In the genomic region with DNA sequence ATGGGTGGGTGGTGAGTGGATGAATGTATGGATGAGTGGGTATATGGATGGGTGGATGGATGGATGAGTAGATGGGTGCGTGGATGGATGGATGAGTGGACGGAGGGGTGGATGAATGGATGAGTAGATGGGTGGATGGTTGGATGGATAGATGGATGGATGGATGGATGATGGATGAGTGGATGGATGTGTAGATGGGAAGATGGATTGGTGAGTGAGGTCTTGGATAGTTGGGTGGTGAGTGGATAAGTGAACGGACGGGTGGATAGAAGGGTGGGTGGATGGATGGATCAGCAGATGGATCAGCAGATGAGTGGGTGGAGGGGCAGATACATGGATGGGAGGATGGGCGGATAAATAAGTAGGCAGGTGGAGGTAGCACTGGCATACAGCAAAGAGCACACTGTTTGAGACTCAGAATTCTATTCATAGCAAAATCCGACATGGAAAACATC, we compare ENCODE assay signal across 17 cellular contexts.
A peak's percentile ranks its signal among the peaks of the same experiment; 100 is the strongest.
DNase-seq lines count a peak whose midpoint lies in the region; ATAC-seq, FAIRE-seq and TF ChIP-seq lines count a peak whose summit lies in the region.
"Had no signal": no experiment of that assay in that cellular context is flagged by ENCODE, and none has a peak within 500 bp of the region (broad histone marks: within the 10 kb centered on the region; RNA-seq: fewer than 3 reads in every experiment).

No MANE protein-coding gene starts in this region.

- 0 out of 2 replicates have a peak overlapping the region, but pooled peaks have one; percentile 61 for H2BK15ac ChIP-seq in H1 (ENCODE audit: low read length)

- H3K18ac ChIP-seq in H1 (ENCODE audit: extremely low read depth, low read length), result no peak overlapping the region

- TF ChIP-seq EP300 in H1 (IDR thresholded peaks at IDR 0.05; ENCODE audit: borderline replicate concordance in 1 of 2, low read depth in 2 of 2, low read length in 2 of 2), result no peak

- H3K4me2 ChIP-seq in H1 (ENCODE audit: insufficient read depth in 1 of 2, low read depth in 2 of 2, low read length in 2 of 2), result no peak overlapping the region

- no peak for TF ChIP-seq CTCF in H1 (IDR thresholded peaks at IDR 0.05; ENCODE audit: control extremely low read depth in 1 of 3, insufficient read depth in 1 of 3, low read depth in 1 of 3, low read length in 3 of 3)
- TF ChIP-seq CTCF in thyroid gland (IDR thresholded peaks at IDR 0.05), result no peak

- peaks cover 1% of the 10 kb centered on the region for H3K36me3 Mint-ChIP-seq in activated naive CD4-positive, alpha-beta T cell treated with anti-CD3 and anti-CD28 coated beads, Interleukin-2, amount 50 U/mL, for 24 hours
- H3K36me3 Mint-ChIP-seq: WTC11 had no signal

- no peak for ATAC-seq in HG03565 (IDR thresholded peaks at IDR 0.05; ENCODE audit: unreplicated experiment)
- ATAC-seq: heart left ventricle, WTC11 had no signal

- no peak overlapping the region for H3K4ac ChIP-seq in H1 (replicated peaks; ENCODE audit: insufficient read length, low read depth, low read length)

- no peak for DNase-seq in activated naive CD4-positive, alpha-beta T cell treated with Interleukin-2 at 50 U/mL for 16 hours
- DNase-seq in SK-N-MC (ENCODE audit: low read depth, low spot score) (no peak), H1 (ENCODE audit: low read depth in 1 of 2, low spot score in 2 of 2) (no peak), thyroid gland (no peak), substantia nigra (lab: John Stamatoyannopoulos, UW) (no peak)
- no peak for DNase-seq in activated CD8-positive, alpha-beta memory T cell treated with anti-CD3 and anti-CD28 coated beads, Interleukin-2, amount 50 U/mL, for 48 hours
- DNase-seq: brain microvascular endothelial cell; cortex of kidney; heart left ventricle; left lung; SIG-M5; stimulated activated CD4-positive, alpha-beta T cell treated with anti-CD3 and anti-CD28 coated beads, Interleukin-2, amount 100 ng/mL, for 48 hours had no signal

- peak overlapping the region; percentile 89 for H3K27ac ChIP-seq in SK-N-MC
- no peak overlapping the region for H3K27ac ChIP-seq in H1 (ENCODE audit: low read depth, low read length)
- peak overlapping the region; percentile 90 to 95 (median 92) for H3K27ac ChIP-seq in thyroid gland
- H3K27ac ChIP-seq in substantia nigra (ENCODE audit: low read depth, low read length, poor library complexity, severe bottlenecking), result no peak overlapping the region
- H3K27ac ChIP-seq: brain microvascular endothelial cell had no signal

- no peak overlapping the region for H2BK120ac ChIP-seq in H1 (replicated peaks; ENCODE audit: low read depth, low read length)

- no peak overlapping the region for H2BK5ac ChIP-seq in H1 (ENCODE audit: low read depth, low read length)

- no peak overlapping the region for H2AFZ ChIP-seq in H1 (ENCODE audit: low read length)

- no peak overlapping the region for H2BK12ac ChIP-seq in H1 (ENCODE audit: low read depth, low read length)

- H4K5ac ChIP-seq in H1 (ENCODE audit: insufficient read length, low read depth, low read length), result no peak overlapping the region

- H3K14ac ChIP-seq in H1 (ENCODE audit: insufficient read length), result no peak overlapping the region

- H3K79me1 ChIP-seq in H1 (ENCODE audit: low read depth, low read length), result no peaks in the 10 kb centered on the region

- H3K36me3 ChIP-seq in SK-N-MC (ENCODE audit: insufficient read depth, low read length) (no peaks in the 10 kb centered on the region), H1 (ENCODE audit: control insufficient read depth in 2 of 4, insufficient read depth in 4 of 4, low read length in 3 of 4) (no peaks in the 10 kb centered on the region), thyroid gland (no peaks in the 10 kb centered on the region)
- H3K36me3 ChIP-seq: brain microvascular endothelial cell, heart left ventricle, left lung had no signal

- intact Hi-C loops in thyroid gland (cut with DNase I), result no loop called here

- H3K79me2 ChIP-seq in H1 (ENCODE audit: control insufficient read depth in 1 of 2, insufficient read depth in 2 of 2, low read length in 2 of 2), result no peaks in the 10 kb centered on the region

- H3K9me3 Mint-ChIP-seq in activated naive CD4-positive, alpha-beta T cell treated with anti-CD3 and anti-CD28 coated beads, Interleukin-2, amount 50 U/mL, for 24 hours, result no peaks in the 10 kb centered on the region
- H3K9me3 Mint-ChIP-seq: WTC11 had no signal

- H3K4me3 ChIP-seq in SK-N-MC (no peak overlapping the region), H1 (ENCODE audit: extremely low read depth in 1 of 4, insufficient read depth in 2 of 4, low read depth in 3 of 4, low read length in 4 of 4) (no peak overlapping the region), thyroid gland (replicated peaks in 1 of 3) (no peak overlapping the region)
- H3K4me3 ChIP-seq: GM23248, heart left ventricle, left lung, skin epidermis had no signal

- H3K9me3 ChIP-seq in SK-N-MC (ENCODE audit: low read depth, low read length), result no peaks in the 10 kb centered on the region
- H3K9me3 ChIP-seq in H1 (ENCODE audit: insufficient read depth in 2 of 2, low read depth in 1 of 2, low read length in 1 of 2), result no peaks in the 10 kb centered on the region
- H3K9me3 ChIP-seq in thyroid gland, result no peaks in the 10 kb centered on the region
- H3K9me3 ChIP-seq: heart left ventricle, left lung had no signal

- H4K91ac ChIP-seq in H1 (replicated peaks; ENCODE audit: insufficient read length, low read length), result peak overlapping the region; percentile 27

- 90 to 94% methylated on average over 4 to 6 of the region's 6 CpGs for WGBS in H1 (ENCODE audit: extremely low coverage in 1 of 2, insufficient coverage in 1 of 2, insufficient read length in 1 of 2, insufficient replicate concordance in 2 of 2, low coverage in 1 of 2, low lambda C conversion rate in 2 of 2, missing lambda C conversion rate in 1 of 2), 2 experiments
- 93 to 94% methylated on average over 6 of the region's 6 CpGs for WGBS in thyroid gland, 2 donors

- H3K4me3 Mint-ChIP-seq in activated naive CD4-positive, alpha-beta T cell treated with anti-CD3 and anti-CD28 coated beads, Interleukin-2, amount 50 U/mL, for 24 hours, result no peak overlapping the region
- H3K4me3 Mint-ChIP-seq: WTC11 had no signal

- POLR2A ChIA-PET in H1 (lab: Charles Lee; ENCODE audit: partially characterized antibody), result interaction anchor here (0.8 kb wide), 1 partner anchor 58 kb away, joined by 3 read pairs; no protein-coding TSS in a partner anchor

- H4K20me1 ChIP-seq in H1 (replicated peaks in 1 of 2; ENCODE audit: control insufficient read depth in 1 of 2, insufficient read depth in 2 of 2, low read length in 2 of 2), result peaks cover 0 to 4% of the 10 kb centered on the region in 2 experiments

- H3K27me3 ChIP-seq in H1 (replicated peaks in 1 of 4; ENCODE audit: control insufficient read depth in 3 of 4, extremely low read depth in 1 of 4, insufficient read depth in 3 of 4, low read length in 3 of 4) (peaks cover 0 to 15% (median 9%) of the 10 kb centered on the region in 4 experiments; a peak in 6 of 7 replicates), thyroid gland (no peaks in the 10 kb centered on the region)
- H3K27me3 ChIP-seq: brain microvascular endothelial cell, heart left ventricle, left lung had no signal

- 0 out of 2 replicates have a peak overlapping the region, but pooled peaks have one; percentile 86 for H2AK5ac ChIP-seq in H1 (ENCODE audit: low read depth, low read length)

- peaks cover 33% of the 10 kb centered on the region for H3K4me1 Mint-ChIP-seq in activated naive CD4-positive, alpha-beta T cell treated with anti-CD3 and anti-CD28 coated beads, Interleukin-2, amount 50 U/mL, for 24 hours

- no peak overlapping the region for H4K8ac ChIP-seq in H1 (ENCODE audit: extremely low read depth, insufficient read depth, low read length)

- FAIRE-seq in H1 (lab: Jason Lieb, UNC), result no peak

- H3K9ac ChIP-seq in SK-N-MC (ENCODE audit: insufficient read length) (no peak overlapping the region), H1 (replicated peaks in 1 of 4; ENCODE audit: extremely low read depth in 1 of 4, low read depth in 3 of 4, low read length in 3 of 4) (no peak overlapping the region)

- H3K4me1 ChIP-seq in H1 (replicated peaks in 1 of 4; ENCODE audit: control insufficient read depth in 3 of 4, insufficient read depth in 4 of 4, low read length in 3 of 4) (peaks cover 3 to 22% (median 19%) of the 10 kb centered on the region in 4 experiments), thyroid gland (peaks cover 39 to 43% of the 10 kb centered on the region in 2 donors)

- H3K27ac Mint-ChIP-seq in activated naive CD4-positive, alpha-beta T cell treated with anti-CD3 and anti-CD28 coated beads, Interleukin-2, amount 50 U/mL, for 24 hours, result peak overlapping the region; percentile 26
- H3K27ac Mint-ChIP-seq: WTC11 had no signal

- TF ChIP-seq POLR2A in H1 (IDR thresholded peaks at IDR 0.05; ENCODE audit: control extremely low read depth in 1 of 2, low read depth in 2 of 2, low read length in 2 of 2) (no peak), thyroid gland (IDR thresholded peaks at IDR 0.05) (no peak)

- no peak overlapping the region for H3K23ac ChIP-seq in H1 (ENCODE audit: insufficient read length)

- H3K23me2 ChIP-seq in H1 (ENCODE audit: low read depth, low read length), result peaks cover 26% of the 10 kb centered on the region; the same call in 1 of the 2 replicates

- CTCF ChIA-PET in H1 (lab: Charles Lee; ENCODE audit: partially characterized antibody), result interaction anchor here (4.8 kb wide), 1 partner anchor 25 kb away, joined by 27 read pairs; no protein-coding TSS in a partner anchor

- no peak for TF ChIP-seq RAD21 in H1 (IDR thresholded peaks at IDR 0.05 in 1 of 2, conservative IDR thresholded peaks at IDR 0.05 in 1 of 2; ENCODE audit: low read depth in 2 of 2, low read length in 2 of 2)

- H3K56ac ChIP-seq in H1 (replicated peaks; ENCODE audit: insufficient read length, low read depth, low read length), result peak overlapping the region; percentile 86

- no peak overlapping the region for H2BK20ac ChIP-seq in H1 (ENCODE audit: low read length)

- H3K27me3 Mint-ChIP-seq in activated naive CD4-positive, alpha-beta T cell treated with anti-CD3 and anti-CD28 coated beads, Interleukin-2, amount 50 U/mL, for 24 hours, result no peaks in the 10 kb centered on the region

TF ChIP-seq in H1, 55 proteins besides CTCF, POLR2A, EP300 and RAD21:
- TF ChIP-seq POLR2AphosphoS5 (IDR thresholded peaks at IDR 0.05; ENCODE audit: low read depth, low read length) (no peak), CHD2 (IDR thresholded peaks at IDR 0.05; ENCODE audit: low read length) (no peak)
- TF ChIP-seq, protein P1, sequence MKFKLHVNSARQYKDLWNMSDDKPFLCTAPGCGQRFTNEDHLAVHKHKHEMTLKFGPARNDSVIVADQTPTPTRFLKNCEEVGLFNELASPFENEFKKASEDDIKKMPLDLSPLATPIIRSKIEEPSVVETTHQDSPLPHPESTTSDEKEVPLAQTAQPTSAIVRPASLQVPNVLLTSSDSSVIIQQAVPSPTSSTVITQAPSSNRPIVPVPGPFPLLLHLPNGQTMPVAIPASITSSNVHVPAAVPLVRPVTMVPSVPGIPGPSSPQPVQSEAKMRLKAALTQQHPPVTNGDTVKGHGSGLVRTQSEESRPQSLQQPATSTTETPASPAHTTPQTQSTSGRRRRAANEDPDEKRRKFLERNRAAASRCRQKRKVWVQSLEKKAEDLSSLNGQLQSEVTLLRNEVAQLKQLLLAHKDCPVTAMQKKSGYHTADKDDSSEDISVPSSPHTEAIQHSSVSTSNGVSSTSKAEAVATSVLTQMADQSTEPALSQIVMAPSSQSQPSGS (IDR thresholded peaks at IDR 0.05; ENCODE audit: low read length), result no peak

Comparison
In these comparisons a context has a peak if more than half of its experiments do, and no peak if none do; other contexts are left out.
1. H3K27ac ChIP-seq: peak in SK-N-MC (single experiment) and thyroid gland (3 of 3); none in H1 (single experiment) and substantia nigra (single experiment).